Comparison of ENCODE assay signal across 16 cellular contexts in the genomic region with DNA sequence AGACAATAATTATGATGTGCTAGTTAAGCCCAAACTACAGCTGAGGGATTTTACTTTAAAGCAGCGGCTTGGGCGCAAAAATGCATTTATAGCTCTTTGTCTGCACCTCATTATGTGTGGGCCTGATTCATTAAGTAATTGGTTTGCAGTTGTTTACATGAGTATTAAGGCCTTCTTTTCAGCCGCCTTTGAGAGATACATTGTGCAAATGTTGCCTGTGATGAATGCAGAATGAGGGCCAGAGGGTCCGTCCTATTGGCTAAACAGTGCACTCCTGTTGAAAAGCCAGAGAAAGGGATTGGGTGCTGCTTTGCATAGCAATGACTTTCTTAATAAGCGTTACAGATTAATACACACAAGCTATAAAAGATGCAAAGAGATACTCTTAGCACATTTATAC.
DNase-seq lines count a peak whose midpoint lies in the region; ATAC-seq and TF ChIP-seq lines count a peak whose summit lies in the region.
"Had no signal": no experiment of that assay in that cellular context is flagged by ENCODE, and none has a peak within 500 bp of the region (broad histone marks: within the 10 kb centered on the region; RNA-seq: fewer than 3 reads in every experiment).

No MANE protein-coding gene starts in this region.

- H3K27me3 ChIP-seq in A673 (replicated peaks; ENCODE audit: insufficient read depth, low read depth, low read length, poor library complexity) = no peaks in the 10 kb centered on the region
- H3K27me3 ChIP-seq: adrenal gland had no signal

- CTCF ChIA-PET in A673 (lab: Charles Lee) = interaction anchor here (0.7 to 2.3 kb wide), 6 partner anchors 267 to 381 kb away, joined by 3 to 25 read pairs (median 8); no protein-coding TSS in a partner anchor

- BruUV-seq in A673 (replicated peaks; lab: Mats Ljungman, UMichigan) = no TSS peak

- no peak overlapping the region for H3K4me3 ChIP-seq in A673 (ENCODE audit: low read depth, low read length, poor library complexity, severe bottlenecking)
- H3K4me3 ChIP-seq: adrenal gland, mucosa of descending colon had no signal

- TF ChIP-seq CTCF in A673 (conservative IDR thresholded peaks at IDR 0.05; ENCODE audit: low read depth, low read length) = no peak

- intact Hi-C loops in A673 (cut with micrococcal nuclease; ENCODE audit: unreplicated experiment) = loop anchor here (1.0 to 10.0 kb wide), 5 partner anchors 170 to 460 kb away; no protein-coding TSS in a partner anchor

- H3K9me3 ChIP-seq in A673 (ENCODE audit: low read depth, low read length, poor library complexity, severe bottlenecking) = no peaks in the 10 kb centered on the region
- H3K9me3 ChIP-seq: adrenal gland, mucosa of descending colon had no signal

- H3K36me3 ChIP-seq in A673 (ENCODE audit: insufficient read depth, low read length, poor library complexity, severe bottlenecking) = no peaks in the 10 kb centered on the region

- peaks cover 14% of the 10 kb centered on the region for H3K4me1 ChIP-seq in A673 (ENCODE audit: insufficient read depth, low read length, poor library complexity, severe bottlenecking)

- no peak for ATAC-seq in HG03280 (IDR thresholded peaks at IDR 0.05; ENCODE audit: unreplicated experiment)

- POLR2A ChIA-PET in A673 (lab: Charles Lee; ENCODE audit: low non-redundant PET) = interaction anchor here (0.5 to 0.6 kb wide), 2 partner anchors 197 to 397 kb away, joined by 3 to 5 read pairs; no protein-coding TSS in a partner anchor

- H3K27ac ChIP-seq in A673 (ENCODE audit: low read depth, low read length, poor library complexity, severe bottlenecking) = no peak overlapping the region
- H3K27ac ChIP-seq in angular gyrus (ENCODE audit: low read depth, low read length) = peak overlapping the region; percentile 95
- H3K27ac ChIP-seq: adrenal gland had no signal

- DNase-seq in A673 (ENCODE audit: low spot score) (peak; percentile 50), NCI-H1417 (lab: John Stamatoyannopoulos, UW) (peak in 2 of 3 experiments; percentile 57 to 87), midbrain (lab: John Stamatoyannopoulos, UW) (peak; percentile 83), GF-D8 (lab: John Stamatoyannopoulos, UW) (no peak), GM19240 (ENCODE audit: insufficient read length, low spot score) (no peak)
- DNase-seq in activated effector memory CD4-positive, alpha-beta T cell treated with anti-CD3 and anti-CD28 coated beads, Interleukin-2, amount 50 U/mL, for 16 hours = no peak
- DNase-seq: activated CD8-positive, alpha-beta memory T cell treated with anti-CD3 and anti-CD28 coated beads for 24 hours; adrenal gland; cerebellar nuclear complex; GDM1; left colon; mucosa of descending colon; NCI-H2029; T-helper 1 cell had no signal

Comparison
In these comparisons a context has a peak if more than half of its experiments do, and no peak if none do; other contexts are left out.
1. DNase-seq: peak in A673 (single experiment), NCI-H1417 (2 of 3) and midbrain (single experiment); none in GF-D8 (single experiment), GM19240 (single experiment) and activated effector memory CD4-positive, alpha-beta T cell treated with anti-CD3 and anti-CD28 coated beads, Interleukin-2, amount 50 U/mL, for 16 hours (single experiment).